In the genomic region with DNA sequence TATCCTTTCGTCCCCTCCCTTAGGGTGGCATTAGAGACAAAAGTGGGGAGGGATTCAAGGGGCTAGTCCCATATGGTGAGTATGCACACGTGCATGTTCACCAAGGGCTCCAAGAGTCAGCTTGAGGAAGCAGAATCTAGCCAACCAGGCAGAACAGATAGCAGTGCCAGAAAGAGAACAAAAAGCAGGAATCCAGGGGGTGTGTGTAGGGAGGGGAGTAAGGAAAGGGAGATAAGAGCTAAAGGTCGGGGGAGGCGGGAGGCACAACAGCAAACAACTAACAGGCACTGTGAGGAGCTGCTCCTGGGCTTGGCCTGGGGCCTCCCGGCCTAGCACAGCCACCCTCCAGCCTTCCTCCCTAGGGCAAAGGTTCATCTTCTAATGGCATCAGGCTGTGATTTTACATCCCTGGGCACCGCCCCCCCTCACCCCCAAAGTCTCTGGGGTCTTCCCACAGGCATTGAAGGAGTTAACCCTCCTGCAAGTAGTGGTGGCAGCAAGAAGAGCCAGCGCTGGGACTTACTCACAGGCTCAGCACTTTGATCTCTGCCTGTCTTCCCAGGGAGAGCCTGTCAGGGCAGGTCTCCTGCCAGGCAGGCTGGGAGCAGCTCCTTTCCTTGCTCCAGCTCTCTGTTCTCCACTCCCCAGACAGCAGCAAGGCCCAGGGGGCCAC, we compare ENCODE assay signal across 1 cellular context.
A peak's percentile ranks its signal among the peaks of the same experiment; 100 is the strongest.
TF ChIP-seq lines count a peak whose summit lies in the region.

No MANE protein-coding gene starts in this region.

TF ChIP-seq in HEK293, 187 proteins besides CTCF, POLR2A, EP300 and RAD21 (continued from another document):
- no peak for TF ChIP-seq ZNF311 (tag by site-specific recombination; IDR thresholded peaks at IDR 0.05; ENCODE audit: borderline replicate concordance)
- TF ChIP-seq ZBTB7A (tag by site-specific recombination; IDR thresholded peaks at IDR 0.05; ENCODE audit: low read depth) = no peak
- no peak for TF ChIP-seq ZNF366 (tag by site-specific recombination; conservative IDR thresholded peaks at IDR 0.05)
- no peak for TF ChIP-seq MYNN (tag by site-specific recombination; IDR thresholded peaks at IDR 0.05; ENCODE audit: borderline replicate concordance)
- TF ChIP-seq ZNF777 (tag by site-specific recombination; IDR thresholded peaks at IDR 0.05; ENCODE audit: borderline replicate concordance) = no peak
- TF ChIP-seq FEZF1 (tag by site-specific recombination; IDR thresholded peaks at IDR 0.05) = no peak
- TF ChIP-seq ZNF416 (tag by site-specific recombination; IDR thresholded peaks at IDR 0.05) = no peak
- no peak for TF ChIP-seq ZNF488 (tag by site-specific recombination; IDR thresholded peaks at IDR 0.05)
- no peak for TF ChIP-seq ZNF585B (tag by site-specific recombination; IDR thresholded peaks at IDR 0.05)
- TF ChIP-seq ZNF560 (tag by site-specific recombination; IDR thresholded peaks at IDR 0.05; ENCODE audit: borderline replicate concordance) = no peak
- TF ChIP-seq, protein P1, sequence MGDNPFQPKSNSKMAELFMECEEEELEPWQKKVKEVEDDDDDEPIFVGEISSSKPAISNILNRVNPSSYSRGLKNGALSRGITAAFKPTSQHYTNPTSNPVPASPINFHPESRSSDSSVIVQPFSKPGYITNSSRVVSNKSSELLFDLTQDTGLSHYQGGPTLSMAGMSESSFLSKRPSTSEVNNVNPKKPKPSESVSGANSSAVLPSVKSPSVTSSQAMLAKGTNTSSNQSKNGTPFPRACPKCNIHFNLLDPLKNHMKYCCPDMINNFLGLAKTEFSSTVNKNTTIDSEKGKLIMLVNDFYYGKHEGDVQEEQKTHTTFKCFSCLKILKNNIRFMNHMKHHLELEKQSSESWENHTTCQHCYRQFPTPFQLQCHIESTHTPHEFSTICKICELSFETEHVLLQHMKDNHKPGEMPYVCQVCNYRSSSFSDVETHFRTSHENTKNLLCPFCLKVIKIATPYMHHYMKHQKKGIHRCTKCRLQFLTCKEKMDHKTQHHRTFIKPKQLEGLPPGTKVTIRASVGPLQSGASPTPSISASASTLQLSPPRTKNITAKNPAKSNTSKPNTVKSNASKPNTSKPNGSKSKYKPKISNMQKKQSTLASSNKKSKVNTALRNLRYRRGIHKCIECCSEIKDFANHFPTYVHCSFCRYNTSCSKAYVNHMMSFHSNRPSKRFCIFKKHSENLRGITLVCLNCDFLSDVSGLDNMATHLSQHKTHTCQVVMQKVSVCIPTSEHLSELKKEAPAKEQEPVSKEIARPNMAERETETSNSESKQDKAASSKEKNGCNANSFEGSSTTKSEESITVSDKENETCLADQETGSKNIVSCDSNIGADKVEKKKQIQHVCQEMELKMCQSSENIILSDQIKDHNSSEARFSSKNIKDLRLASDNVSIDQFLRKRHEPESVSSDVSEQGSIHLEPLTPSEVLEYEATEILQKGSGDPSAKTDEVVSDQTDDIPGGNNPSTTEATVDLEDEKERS (tag by site-specific recombination; IDR thresholded peaks at IDR 0.05) = no peak
- TF ChIP-seq ZBTB20 (tag by site-specific recombination; IDR thresholded peaks at IDR 0.05) = no peak
- no peak for TF ChIP-seq ELK4 (IDR thresholded peaks at IDR 0.05; ENCODE audit: borderline replicate concordance, low read depth, low read length)
- TF ChIP-seq REPIN1 (tag by site-specific recombination; IDR thresholded peaks at IDR 0.05; ENCODE audit: low read depth) = no peak
- TF ChIP-seq ZNF501 (tag by site-specific recombination; IDR thresholded peaks at IDR 0.05) = no peak
- TF ChIP-seq ZNF692 (tag by site-specific recombination; IDR thresholded peaks at IDR 0.05) = no peak
- peak; percentile 96 for TF ChIP-seq ZIC2 (tag by site-specific recombination; IDR thresholded peaks at IDR 0.05)
- TF ChIP-seq EGR2 (tag by site-specific recombination; IDR thresholded peaks at IDR 0.05; ENCODE audit: low read depth) = peak; percentile 14; the same call in 1 of the 2 replicates
- no peak for TF ChIP-seq ZNF221 (tag by site-specific recombination; IDR thresholded peaks at IDR 0.05; ENCODE audit: borderline replicate concordance)
